ENCODE assay signal across 21 cellular contexts in genomic region chr10:98419456-98420261, GRCh38.
"Had no signal": no experiment of that assay in that cellular context is flagged by ENCODE, and none has a peak within 500 bp of the region (broad histone marks: within the 10 kb centered on the region; RNA-seq: fewer than 3 reads in every experiment).

No MANE protein-coding gene starts in this region.

- H3K9me3 Mint-ChIP-seq: activated B cell treated with CpG ODN at 0.5 μM for 24 hours; activated CD4-positive, alpha-beta memory T cell treated with anti-CD3 and anti-CD28 coated beads, Interleukin-2, amount 10 ng/mL, durations not matched to agents 7 days and 5 days; activated naive CD4-positive, alpha-beta T cell treated with anti-CD3 and anti-CD28 coated beads, Interleukin-2, amount 10 ng/mL, durations not matched to agents 7 days and 5 days; neural crest cell had no signal

- H3K9me3 ChIP-seq: ascending aorta, esophagus muscularis mucosa, prostate gland, right atrium auricular region, SK-N-SH, upper lobe of right lung had no signal

- ATAC-seq: activated CD8-positive, alpha-beta memory T cell treated with anti-CD3 and anti-CD28 coated beads, Interleukin-2, amount 10 ng/mL, durations not matched to agents 7 days and 5 days; left cardiac atrium; upper lobe of right lung had no signal

- H3K4me3 ChIP-seq: ascending aorta, esophagus muscularis mucosa, lung, prostate gland, right atrium auricular region, upper lobe of right lung had no signal

- H3K4me3 Mint-ChIP-seq: activated B cell treated with CpG ODN at 0.5 μM for 24 hours; activated CD4-positive, alpha-beta memory T cell treated with anti-CD3 and anti-CD28 coated beads, Interleukin-2, amount 10 ng/mL, durations not matched to agents 7 days and 5 days; activated CD8-positive, alpha-beta memory T cell treated with anti-CD3 and anti-CD28 coated beads, Interleukin-2, amount 10 ng/mL, durations not matched to agents 7 days and 5 days; activated naive CD4-positive, alpha-beta T cell treated with anti-CD3 and anti-CD28 coated beads, Interleukin-2, amount 10 ng/mL, durations not matched to agents 7 days and 5 days; neural crest cell had no signal

- H3K27me3 Mint-ChIP-seq: activated B cell treated with CpG ODN at 0.5 μM for 24 hours; activated CD4-positive, alpha-beta memory T cell treated with anti-CD3 and anti-CD28 coated beads, Interleukin-2, amount 10 ng/mL, durations not matched to agents 7 days and 5 days; activated CD8-positive, alpha-beta memory T cell treated with anti-CD3 and anti-CD28 coated beads, Interleukin-2, amount 10 ng/mL, durations not matched to agents 7 days and 5 days; activated naive CD4-positive, alpha-beta T cell treated with anti-CD3 and anti-CD28 coated beads, Interleukin-2, amount 10 ng/mL, durations not matched to agents 7 days and 5 days had no signal

- H3K27me3 ChIP-seq: ascending aorta, esophagus muscularis mucosa, right atrium auricular region, upper lobe of right lung had no signal

- H3K36me3 ChIP-seq: prostate gland had no signal

- DNase-seq: activated B cell treated with CpG ODN at 0.5 μM for 24 hours; activated CD4-positive, alpha-beta memory T cell treated with anti-CD3 and anti-CD28 coated beads, Interleukin-2, amount 10 ng/mL, durations not matched to agents 7 days and 5 days; activated CD4-positive, alpha-beta T cell treated with anti-CD3 and anti-CD28 coated beads for 4 hours; activated CD8-positive, alpha-beta memory T cell treated with anti-CD3 and anti-CD28 coated beads, Interleukin-2, amount 10 ng/mL, durations not matched to agents 7 days and 5 days; activated effector memory CD4-positive, alpha-beta T cell treated with Interleukin-2 at 50 U/mL for 16 hours; activated naive CD4-positive, alpha-beta T cell treated with anti-CD3 and anti-CD28 coated beads, Interleukin-2, amount 10 ng/mL, durations not matched to agents 7 days and 5 days; activated T-cell treated with anti-CD3 and anti-CD28 coated beads, Interleukin-2, amount 50 U/mL, for 1 hour; cerebellar nuclear complex; effector CD8-positive, alpha-beta T cell; left cardiac atrium; midbrain; SK-N-SH; small intestine; stimulated activated CD4-positive, alpha-beta T cell treated with anti-CD3 and anti-CD28 coated beads, Interleukin-4, amount 100 ng/mL, for 1 hour; upper lobe of right lung had no signal

- H3K4me1 ChIP-seq: prostate gland had no signal

- H3K27ac ChIP-seq: ascending aorta, esophagus muscularis mucosa, prostate gland, right atrium auricular region, upper lobe of right lung had no signal

- H3K27ac Mint-ChIP-seq: activated B cell treated with CpG ODN at 0.5 μM for 24 hours; activated CD4-positive, alpha-beta memory T cell treated with anti-CD3 and anti-CD28 coated beads, Interleukin-2, amount 10 ng/mL, durations not matched to agents 7 days and 5 days; activated CD8-positive, alpha-beta memory T cell treated with anti-CD3 and anti-CD28 coated beads, Interleukin-2, amount 10 ng/mL, durations not matched to agents 7 days and 5 days; activated naive CD4-positive, alpha-beta T cell treated with anti-CD3 and anti-CD28 coated beads, Interleukin-2, amount 10 ng/mL, durations not matched to agents 7 days and 5 days had no signal
